In genomic region chr5:144072518-144072927, GRCh38 we compare ENCODE assay signal across 16 cellular contexts.
DNase-seq lines count a peak whose midpoint lies in the region; ATAC-seq and TF ChIP-seq lines count a peak whose summit lies in the region.
"Had no signal": no experiment of that assay in that cellular context is flagged by ENCODE, and none has a peak within 500 bp of the region (broad histone marks: within the 10 kb centered on the region; RNA-seq: fewer than 3 reads in every experiment).

No MANE protein-coding gene starts in this region.

- H3K4me1 ChIP-seq in breast epithelium (no peaks in the 10 kb centered on the region), adipocyte (ENCODE audit: control insufficient read depth, insufficient read depth, low read length) (peaks cover 14% of the 10 kb centered on the region), Caco-2 (no peaks in the 10 kb centered on the region)

- H3K4me1 Mint-ChIP-seq in MCF 10A (ENCODE audit: insufficient read depth, unreplicated experiment) (peaks cover 29% of the 10 kb centered on the region), Caco-2 (ENCODE audit: low read depth, unreplicated experiment) (no peaks in the 10 kb centered on the region)
- no peaks in the 10 kb centered on the region for H3K4me1 Mint-ChIP-seq in stimulated activated naive B cell treated with anti-CD40 and anti-IgM and Interleukin-4, amounts not matched to agents 10 μg/mL and 1 μg/mL and 100 μg/mL, for 72 hours

- no peak for TF ChIP-seq POLR2A in breast epithelium (IDR thresholded peaks at IDR 0.05)

- BruUV-seq in MCF 10A (replicated peaks; lab: Mats Ljungman, UMichigan) (no TSS peak), Caco-2 (replicated peaks; lab: Mats Ljungman, UMichigan) (no TSS peak)

- H3K27me3 Mint-ChIP-seq in MCF 10A (ENCODE audit: insufficient read depth, unreplicated experiment) (no peaks in the 10 kb centered on the region), Caco-2 (ENCODE audit: insufficient read depth, unreplicated experiment) (peaks cover 3% of the 10 kb centered on the region)
- peaks cover 13 to 22% of the 10 kb centered on the region in 2 donors for H3K27me3 Mint-ChIP-seq in stimulated activated naive B cell treated with anti-CD40 and anti-IgM and Interleukin-4, amounts not matched to agents 10 μg/mL and 1 μg/mL and 100 μg/mL, for 72 hours

- H3K4me3 ChIP-seq in breast epithelium (no peak overlapping the region), adipocyte (ENCODE audit: low read length) (no peak overlapping the region), WERI-Rb-1 (ENCODE audit: low read depth, low read length) (no peak overlapping the region), Caco-2 (ENCODE audit: low read depth, low read length) (no peak overlapping the region)
- H3K4me3 ChIP-seq: cardiac muscle cell had no signal

- peak overlapping the region; percentile 7 for H3K9ac ChIP-seq in adipocyte (ENCODE audit: low read length)

- H3K4me3 Mint-ChIP-seq in MCF 10A (ENCODE audit: unreplicated experiment) (no peak overlapping the region), Caco-2 (ENCODE audit: unreplicated experiment) (no peak overlapping the region)
- H3K4me3 Mint-ChIP-seq in stimulated activated naive B cell treated with anti-CD40 and anti-IgM and Interleukin-4, amounts not matched to agents 10 μg/mL and 1 μg/mL and 100 μg/mL, for 72 hours, result no peak overlapping the region
- H3K4me3 Mint-ChIP-seq: stimulated activated naive CD8-positive, alpha-beta T cell treated with anti-CD3 and anti-CD28 coated beads, Interleukin-15, Interleukin-2, amounts not matched to agents 100 ng/mL and 50 ng/mL, for 24 hours had no signal

- H3K27ac Mint-ChIP-seq in MCF 10A (ENCODE audit: low read depth, unreplicated experiment) (peak overlapping the region; percentile 76), Caco-2 (ENCODE audit: unreplicated experiment) (no peak overlapping the region)
- no peak overlapping the region for H3K27ac Mint-ChIP-seq in stimulated activated naive B cell treated with anti-CD40 and anti-IgM and Interleukin-4, amounts not matched to agents 10 μg/mL and 1 μg/mL and 100 μg/mL, for 72 hours
- H3K27ac Mint-ChIP-seq: stimulated activated naive CD8-positive, alpha-beta T cell treated with anti-CD3 and anti-CD28 coated beads, Interleukin-15, Interleukin-2, amounts not matched to agents 100 ng/mL and 50 ng/mL, for 24 hours had no signal

- H3K27me3 ChIP-seq in breast epithelium (no peaks in the 10 kb centered on the region), adipocyte (replicated peaks; ENCODE audit: control insufficient read depth, insufficient read depth, low read length) (no peaks in the 10 kb centered on the region), WERI-Rb-1 (ENCODE audit: insufficient read depth, low read depth, severe bottlenecking) (no peaks in the 10 kb centered on the region), Caco-2 (replicated peaks; ENCODE audit: control insufficient read depth, insufficient read depth, low read length) (no peaks in the 10 kb centered on the region)
- H3K27me3 ChIP-seq: cardiac muscle cell had no signal

- H3K36me3 ChIP-seq in breast epithelium (no peaks in the 10 kb centered on the region), adipocyte (ENCODE audit: control insufficient read depth, insufficient read depth, low read length, severe bottlenecking) (no peaks in the 10 kb centered on the region), WERI-Rb-1 (no peaks in the 10 kb centered on the region), Caco-2 (ENCODE audit: control insufficient read depth, insufficient read depth, low read length) (no peaks in the 10 kb centered on the region)
- H3K36me3 ChIP-seq: cardiac muscle cell had no signal

- POLR2A ChIA-PET in MCF 10A (lab: Yijun Ruan, JAX) (interaction anchor here (0.7 to 2.3 kb wide), 5 partner anchors 16 to 135 kb away, joined by 3 to 9 read pairs (median 3); no protein-coding TSS in a partner anchor), Caco-2 (lab: Charles Lee) (no interaction called here)

- TF ChIP-seq CTCF in MCF 10A (IDR thresholded peaks at IDR 0.05; ENCODE audit: unreplicated experiment), result no peak
- no peak for TF ChIP-seq CTCF in breast epithelium (IDR thresholded peaks at IDR 0.05)
- TF ChIP-seq CTCF in WERI-Rb-1 (IDR thresholded peaks at IDR 0.05; ENCODE audit: low read depth, low read length), result no peak
- TF ChIP-seq CTCF in Caco-2 (IDR thresholded peaks at IDR 0.05; ENCODE audit: insufficient read depth in 1 of 2, low read depth in 1 of 2, low read length in 1 of 2, severe bottlenecking in 1 of 2, unreplicated experiment in 1 of 2), result no peak

- H3K36me3 Mint-ChIP-seq in MCF 10A (ENCODE audit: insufficient read depth, unreplicated experiment) (no peaks in the 10 kb centered on the region), Caco-2 (ENCODE audit: insufficient read depth, unreplicated experiment) (no peaks in the 10 kb centered on the region)
- no peaks in the 10 kb centered on the region for H3K36me3 Mint-ChIP-seq in stimulated activated naive B cell treated with anti-CD40 and anti-IgM and Interleukin-4, amounts not matched to agents 10 μg/mL and 1 μg/mL and 100 μg/mL, for 72 hours

- ATAC-seq in activated CD4-positive, CD25-positive, alpha-beta regulatory T cell treated with anti-CD3 and anti-CD28 coated beads, Interleukin-2, amount 50 U/mL, for 24 hours, result no peak
- no peak for ATAC-seq in stimulated activated naive B cell treated with anti-CD40 and anti-IgM and Interleukin-4, amounts not matched to agents 10 μg/mL and 1 μg/mL and 100 μg/mL, for 72 hours (replicated peaks)
- ATAC-seq: sciatic nerve had no signal

- intact Hi-C loops in MCF 10A (cut with micrococcal nuclease), result no loop called here
- intact Hi-C loops in breast epithelium (cut with DNase I; ENCODE audit: low total_unique reads), result no loop called here
- intact Hi-C loops in Caco-2 (cut with micrococcal nuclease; ENCODE audit: unreplicated experiment), result no loop called here

- H3K27ac ChIP-seq in breast epithelium (no peak overlapping the region), WERI-Rb-1 (no peak overlapping the region)
- H3K27ac ChIP-seq: 22Rv1, cardiac muscle cell, VCaP had no signal

- H3K9me3 ChIP-seq in breast epithelium (no peaks in the 10 kb centered on the region), adipocyte (ENCODE audit: control insufficient read depth, low read length) (peaks cover 2% of the 10 kb centered on the region), WERI-Rb-1 (ENCODE audit: severe bottlenecking) (no peaks in the 10 kb centered on the region), Caco-2 (no peaks in the 10 kb centered on the region)

- peak; percentile 53 for DNase-seq in MCF 10A (ENCODE audit: unreplicated experiment)
- DNase-seq in breast epithelium (ENCODE audit: low spot score in 2 of 2), result no peak
- DNase-seq in adipocyte (ENCODE audit: low read depth), result peak; percentile 75
- peak; percentile 42 for DNase-seq in fibroblast of the conjunctiva (ENCODE audit: low read depth)
- no peak for DNase-seq in stimulated activated naive B cell treated with anti-CD40 and anti-IgM and Interleukin-4, amounts not matched to agents 10 μg/mL and 1 μg/mL and 100 μg/mL, for 72 hours
- no peak for DNase-seq in WERI-Rb-1
- no peak for DNase-seq in Caco-2
- DNase-seq: hypothalamus; NCI-H2171; NK-92 treated with Interleukin-12 subunit alpha and Interleukin-12 subunit beta, amount 100 ng/mL, for 24 hours had no signal

- CTCF ChIA-PET in MCF 10A (lab: Yijun Ruan, JAX) (interaction anchor here (0.7 to 1.6 kb wide), 6 partner anchors 10 to 380 kb away, joined by 3 to 7 read pairs (median 4); no protein-coding TSS in a partner anchor), Caco-2 (lab: Charles Lee) (no interaction called here)

- H3K9me3 Mint-ChIP-seq in MCF 10A (ENCODE audit: unreplicated experiment), result peaks cover 13% of the 10 kb centered on the region
- H3K9me3 Mint-ChIP-seq in stimulated activated naive B cell treated with anti-CD40 and anti-IgM and Interleukin-4, amounts not matched to agents 10 μg/mL and 1 μg/mL and 100 μg/mL, for 72 hours, result peaks cover 0 to 4% of the 10 kb centered on the region in 2 donors
- H3K9me3 Mint-ChIP-seq in Caco-2 (ENCODE audit: unreplicated experiment), result peaks cover 11% of the 10 kb centered on the region

Comparison
In these comparisons a context has a peak if more than half of its experiments do, and no peak if none do; other contexts are left out.
1. DNase-seq: peak in MCF 10A (single experiment), adipocyte (single experiment) and fibroblast of the conjunctiva (single experiment); none in breast epithelium (0 of 2), stimulated activated naive B cell treated with anti-CD40 and anti-IgM and Interleukin-4, amounts not matched to agents 10 μg/mL and 1 μg/mL and 100 μg/mL, for 72 hours (single experiment), WERI-Rb-1 (single experiment) and Caco-2 (0 of 2).